24 cellular contexts compared by ENCODE assay signal in the genomic region with DNA sequence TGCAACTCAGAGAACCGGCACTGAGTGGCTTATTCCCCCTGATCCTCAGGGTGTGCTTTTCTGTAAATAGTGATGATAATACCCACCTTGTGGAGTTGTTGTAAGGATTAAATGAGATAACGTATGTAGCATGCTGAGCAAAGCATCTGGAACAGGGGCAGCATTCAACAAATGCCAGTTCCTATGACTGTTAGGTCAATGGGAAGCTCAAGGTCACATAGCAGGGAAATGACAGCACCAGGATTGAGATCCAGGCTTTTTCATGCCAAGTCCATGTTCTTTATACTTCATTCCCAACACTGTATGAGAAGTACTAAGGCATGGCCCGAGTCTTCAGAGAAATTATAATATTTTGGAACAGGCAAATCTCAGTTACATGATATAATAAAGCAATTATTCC. TPM values are rescaled to one million over a fixed set of nuclear protein-coding genes. Genes with fewer than 3 reads are reported as not detected.
"Had no signal": no experiment of that assay in that cellular context is flagged by ENCODE, and none has a peak within 500 bp of the region (broad histone marks: within the 10 kb centered on the region; RNA-seq: fewer than 3 reads in every experiment).

No MANE protein-coding gene starts in this region.

- H3K27ac ChIP-seq: body of pancreas, hepatocyte, lower lobe of right lung, skin epidermis, transverse colon, vagina had no signal

- H3K4me3 ChIP-seq: body of pancreas, hepatocyte, lower lobe of right lung, skin epidermis, transverse colon, vagina had no signal

- H3K4me3 Mint-ChIP-seq: activated CD4-positive, alpha-beta T cell treated with anti-CD3 and anti-CD28 coated beads, Interleukin-2, amount 10 ng/mL, durations not matched to agents 24 days and 14 days; activated CD8-positive, alpha-beta T cell treated with anti-CD3 and anti-CD28 coated beads, Interleukin-2, amount 10 ng/mL, durations not matched to agents 7 days and 5 days; activated naive CD8-positive, alpha-beta T cell treated with anti-CD3 and anti-CD28 coated beads, Interleukin-2, amount 10 ng/mL, durations not matched to agents 7 days and 5 days; activated T-cell treated with anti-CD3 and anti-CD28 coated beads, Interleukin-2, amount 50 U/mL, for 24 hours; mesothelial cell of epicardium; nephron; T-helper 1 cell treated with Interleukin-12 subunit alpha and Interleukin-12 subunit beta and Interleukin-4 antibody, amounts not matched to agents 30 μg/mL and 1 μg/mL, for 36 hours had no signal

- ATAC-seq: activated CD8-positive, alpha-beta T cell treated with anti-CD3 and anti-CD28 coated beads, Interleukin-2, amount 10 ng/mL, durations not matched to agents 7 days and 5 days; body of pancreas; esophagus mucosa; lower lobe of right lung; stimulated activated naive CD8-positive, alpha-beta T cell treated with anti-CD3 and anti-CD28 coated beads, Interleukin-15, Interleukin-2, amounts not matched to agents 100 U/mL and 50 U/mL, for 24 hours had no signal

- H3K36me3 Mint-ChIP-seq: activated naive CD8-positive, alpha-beta T cell treated with anti-CD3 and anti-CD28 coated beads, Interleukin-2, amount 10 ng/mL, durations not matched to agents 7 days and 5 days; mesothelial cell of epicardium had no signal

- DNase-seq: activated CD4-positive, alpha-beta T cell treated with anti-CD3 and anti-CD28 coated beads, Interleukin-2, amount 10 ng/mL, durations not matched to agents 24 days and 14 days; activated CD8-positive, alpha-beta T cell treated with anti-CD3 and anti-CD28 coated beads, Interleukin-2, amount 10 ng/mL, durations not matched to agents 7 days and 5 days; activated naive CD4-positive, alpha-beta T cell treated with Interleukin-2 at 50 U/mL for 16 hours; activated naive CD8-positive, alpha-beta T cell treated with anti-CD3 and anti-CD28 coated beads, Interleukin-2, amount 10 ng/mL, durations not matched to agents 7 days and 5 days; activated T-cell treated with anti-CD3 and anti-CD28 coated beads, Interleukin-2, amount 50 U/mL, for 24 hours; amygdala; body of pancreas; central memory CD4-positive, alpha-beta T cell; left cardiac atrium; lower lobe of right lung; nucleus accumbens; posterior cingulate gyrus; retina; stimulated activated naive CD8-positive, alpha-beta T cell treated with anti-CD3 and anti-CD28 coated beads, Interleukin-15, Interleukin-2, amounts not matched to agents 100 U/mL and 50 U/mL, for 24 hours; substantia nigra; transverse colon had no signal

- H3K9me3 ChIP-seq: body of pancreas, lower lobe of right lung, transverse colon, vagina had no signal

- H3K27me3 ChIP-seq: body of pancreas, vagina had no signal

- H3K9me3 Mint-ChIP-seq: activated CD4-positive, alpha-beta T cell treated with anti-CD3 and anti-CD28 coated beads, Interleukin-2, amount 10 ng/mL, durations not matched to agents 24 days and 14 days; activated naive CD8-positive, alpha-beta T cell treated with anti-CD3 and anti-CD28 coated beads, Interleukin-2, amount 10 ng/mL, durations not matched to agents 7 days and 5 days; activated T-cell treated with anti-CD3 and anti-CD28 coated beads, Interleukin-2, amount 50 U/mL, for 24 hours; activated T-helper 2 cell treated with anti-CD3 and anti-CD28 coated beads, Interferon-gamma antibody, Interleukin-2, Interleukin-4, amounts not matched to agents 10 μg/mL and 5 μg/mL and 100 μg/mL, durations not matched to agents 14 hours and 24 hours and 36 hours; mesothelial cell of epicardium; nephron; T-helper 1 cell treated with Interleukin-12 subunit alpha and Interleukin-12 subunit beta and Interleukin-4 antibody, amounts not matched to agents 30 μg/mL and 1 μg/mL, for 36 hours had no signal

- H3K27ac Mint-ChIP-seq: activated CD4-positive, alpha-beta T cell treated with anti-CD3 and anti-CD28 coated beads, Interleukin-2, amount 10 ng/mL, durations not matched to agents 24 days and 14 days; activated CD8-positive, alpha-beta T cell treated with anti-CD3 and anti-CD28 coated beads, Interleukin-2, amount 10 ng/mL, durations not matched to agents 7 days and 5 days; activated naive CD8-positive, alpha-beta T cell treated with anti-CD3 and anti-CD28 coated beads, Interleukin-2, amount 10 ng/mL, durations not matched to agents 7 days and 5 days; activated T-cell treated with anti-CD3 and anti-CD28 coated beads, Interleukin-2, amount 50 U/mL, for 24 hours; activated T-helper 2 cell treated with anti-CD3 and anti-CD28 coated beads, Interferon-gamma antibody, Interleukin-2, Interleukin-4, amounts not matched to agents 10 μg/mL and 5 μg/mL and 100 μg/mL, durations not matched to agents 14 hours and 24 hours and 36 hours; mesothelial cell of epicardium; nephron; T-helper 1 cell treated with Interleukin-12 subunit alpha and Interleukin-12 subunit beta and Interleukin-4 antibody, amounts not matched to agents 30 μg/mL and 1 μg/mL, for 36 hours had no signal

RNA-seq across cellular contexts. Expression of gene RCAN2, which starts 5.1 kb away (rescaled TPM):
- total RNA-seq: activated CD8-positive, alpha-beta T cell treated with anti-CD3 and anti-CD28 coated beads, Interleukin-2, amount 10 ng/mL, durations not matched to agents 7 days and 5 days; activated T-helper 2 cell treated with anti-CD3 and anti-CD28 coated beads, Interferon-gamma antibody, Interleukin-2, Interleukin-4, amounts not matched to agents 10 μg/mL and 5 μg/mL and 100 μg/mL, durations not matched to agents 14 hours and 24 hours and 36 hours had no signal
